15 cellular contexts compared by ENCODE assay signal in genomic region chr9:132663120-132663519, GRCh38.
"Had no signal": no experiment of that assay in that cellular context is flagged by ENCODE, and none has a peak within 500 bp of the region (broad histone marks: within the 10 kb centered on the region; RNA-seq: fewer than 3 reads in every experiment).

No MANE protein-coding gene starts in this region.

- H3K4me3 ChIP-seq: esophagus muscularis mucosa, left lung, right atrium auricular region, skin epidermis had no signal

- H3K9me3 ChIP-seq: esophagus muscularis mucosa, left lung, right atrium auricular region had no signal

- ATAC-seq: activated T-helper 17 cell treated with anti-CD3 and anti-CD28 coated beads, Interleukin-2, amount 50 U/mL, for 72 hours; natural killer cell had no signal

- H3K27ac ChIP-seq: esophagus muscularis mucosa, left lung, right atrium auricular region, skin epidermis had no signal

- DNase-seq: activated CD4-positive, CD25-positive, alpha-beta regulatory T cell treated with anti-CD3 and anti-CD28 coated beads, Interleukin-2, amount 50 U/mL, for 72 hours; activated naive CD4-positive, alpha-beta T cell treated with Interleukin-2 at 50 U/mL for 16 hours; activated T-cell treated with anti-CD3 and anti-CD28 coated beads for 4 hours; anterior cingulate cortex; left lung; natural killer cell; occipital lobe; stimulated activated CD4-positive, alpha-beta T cell treated with anti-CD3 and anti-CD28 coated beads, Interleukin-4, amount 100 ng/mL, for 24 hours; stimulated activated naive CD4-positive, alpha-beta T cell treated with Interleukin-2 at 50 U/mL for 16 hours; substantia nigra; T-helper 9 cell had no signal

- H3K4me1 ChIP-seq: right atrium auricular region had no signal

- H3K27me3 ChIP-seq: esophagus muscularis mucosa, left lung, right atrium auricular region had no signal
